ENCODE assay signal across 14 cellular contexts in genomic region chr11:2462986-2463765, GRCh38. TPM values are rescaled to one million over a fixed set of nuclear protein-coding genes. Genes with fewer than 3 reads are reported as not detected.
DNase-seq lines count a peak whose midpoint lies in the region; ATAC-seq and TF ChIP-seq lines count a peak whose summit lies in the region.
"Had no signal": no experiment of that assay in that cellular context is flagged by ENCODE, and none has a peak within 500 bp of the region (broad histone marks: within the 10 kb centered on the region; RNA-seq: fewer than 3 reads in every experiment).

No MANE protein-coding gene starts in this region.

- H3K4me1 Mint-ChIP-seq in activated CD8-positive, alpha-beta memory T cell treated with anti-CD3 and anti-CD28 coated beads, Interleukin-2, amount 10 ng/mL, durations not matched to agents 7 days and 5 days = peaks cover 24% of the 10 kb centered on the region

- H3K36me3 Mint-ChIP-seq in activated CD8-positive, alpha-beta memory T cell treated with anti-CD3 and anti-CD28 coated beads, Interleukin-2, amount 10 ng/mL, durations not matched to agents 7 days and 5 days = no peaks in the 10 kb centered on the region

- no peak overlapping the region for H3K4me3 Mint-ChIP-seq in activated CD8-positive, alpha-beta memory T cell treated with anti-CD3 and anti-CD28 coated beads, Interleukin-2, amount 10 ng/mL, durations not matched to agents 7 days and 5 days
- H3K4me3 Mint-ChIP-seq: activated naive CD8-positive, alpha-beta T cell treated with anti-CD3 and anti-CD28 coated beads, Interleukin-2, amount 50 U/mL, for 24 hours; nephron had no signal

- H3K9me3 ChIP-seq in stomach = no peaks in the 10 kb centered on the region

- H3K4me3 ChIP-seq in stomach = peak overlapping the region in 1 of 4 donors; percentile 28

- TF ChIP-seq CTCF in stomach (IDR thresholded peaks at IDR 0.05) = no peak

- H3K27me3 Mint-ChIP-seq in activated CD8-positive, alpha-beta memory T cell treated with anti-CD3 and anti-CD28 coated beads, Interleukin-2, amount 10 ng/mL, durations not matched to agents 7 days and 5 days = peaks cover 6% of the 10 kb centered on the region
- H3K27me3 Mint-ChIP-seq: activated naive CD8-positive, alpha-beta T cell treated with anti-CD3 and anti-CD28 coated beads, Interleukin-2, amount 50 U/mL, for 24 hours had no signal

- H3K4me1 ChIP-seq in stomach = peaks cover 65 to 94% (median 84%) of the 10 kb centered on the region in 4 donors

- no peaks in the 10 kb centered on the region for H3K9me3 Mint-ChIP-seq in activated CD8-positive, alpha-beta memory T cell treated with anti-CD3 and anti-CD28 coated beads, Interleukin-2, amount 10 ng/mL, durations not matched to agents 7 days and 5 days (ENCODE audit: low read depth)
- H3K9me3 Mint-ChIP-seq: activated naive CD8-positive, alpha-beta T cell treated with anti-CD3 and anti-CD28 coated beads, Interleukin-2, amount 50 U/mL, for 24 hours; nephron had no signal

- peak overlapping the region; percentile 85 to 93 (median 89) for H3K27ac ChIP-seq in stomach

- CTCF ChIA-PET in activated CD8-positive, alpha-beta memory T cell treated with anti-CD3 and anti-CD28 coated beads, Interleukin-2, amount 10 ng/mL, durations not matched to agents 7 days and 5 days (lab: Charles Lee) = interaction anchor here (1.7 kb wide), 1 partner anchor 68 kb away, joined by 5 read pairs; no protein-coding TSS in a partner anchor

- H3K27ac Mint-ChIP-seq in activated CD8-positive, alpha-beta memory T cell treated with anti-CD3 and anti-CD28 coated beads, Interleukin-2, amount 10 ng/mL, durations not matched to agents 7 days and 5 days = no peak overlapping the region
- H3K27ac Mint-ChIP-seq: activated naive CD8-positive, alpha-beta T cell treated with anti-CD3 and anti-CD28 coated beads, Interleukin-2, amount 50 U/mL, for 24 hours; nephron had no signal

- DNase-seq in activated CD8-positive, alpha-beta memory T cell treated with anti-CD3 and anti-CD28 coated beads for 24 hours = peak; percentile 64
- DNase-seq in activated CD8-positive, alpha-beta memory T cell treated with anti-CD3 and anti-CD28 coated beads, Interleukin-2, amount 10 ng/mL, durations not matched to agents 7 days and 5 days = no peak
- peak; percentile 66 for DNase-seq in SW480 (ENCODE audit: low spot score)
- DNase-seq in left colon = peak; percentile 86 to 88
- DNase-seq in stomach = peak; percentile 96
- no peak for DNase-seq in HPDE6-E6E7 (ENCODE audit: extremely low spot score)
- no peak for DNase-seq in stimulated activated naive CD4-positive, alpha-beta T cell treated with Interleukin-2 at 50 U/mL for 16 hours (lab: John Stamatoyannopoulos, UW)
- DNase-seq: activated CD4-positive, alpha-beta T cell treated with anti-CD3 and anti-CD28 coated beads for 48 hours; activated naive CD8-positive, alpha-beta T cell treated with anti-CD3 and anti-CD28 coated beads, Interleukin-2, amount 50 U/mL, for 24 hours; SIG-M5 had no signal

- H3K27me3 ChIP-seq in stomach = no peaks in the 10 kb centered on the region

- TF ChIP-seq POLR2A in stomach (IDR thresholded peaks at IDR 0.05) = no peak

- no peaks in the 10 kb centered on the region for H3K36me3 ChIP-seq in stomach

- no peak for TF ChIP-seq EP300 in stomach (IDR thresholded peaks at IDR 0.05)

- ATAC-seq in activated CD8-positive, alpha-beta memory T cell treated with anti-CD3 and anti-CD28 coated beads, Interleukin-2, amount 10 ng/mL, durations not matched to agents 7 days and 5 days = no peak
- ATAC-seq in left colon (peak; percentile 79), GM18861 (IDR thresholded peaks at IDR 0.05; ENCODE audit: unreplicated experiment) (no peak)
- ATAC-seq: activated naive CD8-positive, alpha-beta T cell treated with anti-CD3 and anti-CD28 coated beads, Interleukin-2, amount 50 U/mL, for 24 hours had no signal

- intact Hi-C loops in left colon (cut with DNase I, micrococcal nuclease) = no loop called here
- intact Hi-C loops in stomach (cut with DNase I; ENCODE audit: low total_unique reads) = no loop called here

- WGBS in stomach, 5 donors = 35 to 75% (median 50%) methylated on average over 9 to 24 of the region's 24 CpGs

RNA-seq across cellular contexts. Expression of gene KCNQ1, which starts 18.4 kb away (rescaled TPM):
- 1 to 10 TPM; 4.3 to 9.2 TPM for total RNA-seq in activated CD8-positive, alpha-beta memory T cell treated with anti-CD3 and anti-CD28 coated beads, Interleukin-2, amount 10 ng/mL, durations not matched to agents 7 days and 5 days
- total RNA-seq in left colon = 10 to 100 TPM; 42.8 to 56.8 TPM
- total RNA-seq in stomach = 100 to 1,000 TPM in 1 of 5 donors, 10 to 100 TPM in 4; 12.1 to 155 (median 75.9) TPM
- polyA plus RNA-seq in stomach = 10 to 100 TPM; 29.3 to 55.8 (median 42.2) TPM
- polyA plus RNA-seq: AG04450 had no signal

RNA-seq across cellular contexts. Expression of gene TRPM5, which starts 18.9 kb away (rescaled TPM):
- total RNA-seq in activated CD8-positive, alpha-beta memory T cell treated with anti-CD3 and anti-CD28 coated beads, Interleukin-2, amount 10 ng/mL, durations not matched to agents 7 days and 5 days = not detected
- 1 to 10 TPM; 2.0 to 3.8 TPM for total RNA-seq in left colon
- total RNA-seq in stomach = 10 to 100 TPM in 1 of 5 donors, under 1 TPM in 3, not detected in 1; 0.43 to 11.6 (median 0.50) TPM
- under 1 TPM; 0.15 to 0.61 (median 0.31) TPM for polyA plus RNA-seq in stomach
- total RNA-seq: G401 had no signal
- polyA plus RNA-seq: AG04450 had no signal

Comparison
In these comparisons a context has a peak if more than half of its experiments do, and no peak if none do; other contexts are left out.
1. DNase-seq: peak in activated CD8-positive, alpha-beta memory T cell treated with anti-CD3 and anti-CD28 coated beads for 24 hours (single experiment), SW480 (single experiment), left colon (2 of 2) and stomach (single experiment); none in activated CD8-positive, alpha-beta memory T cell treated with anti-CD3 and anti-CD28 coated beads, Interleukin-2, amount 10 ng/mL, durations not matched to agents 7 days and 5 days (single experiment), HPDE6-E6E7 (single experiment) and stimulated activated naive CD4-positive, alpha-beta T cell treated with Interleukin-2 at 50 U/mL for 16 hours (single experiment).